10 cellular contexts compared by ENCODE assay signal in genomic region chr6:3355011-3355357, GRCh38.
DNase-seq lines count a peak whose midpoint lies in the region; ATAC-seq, FAIRE-seq and TF ChIP-seq lines count a peak whose summit lies in the region.
"Had no signal": no experiment of that assay in that cellular context is flagged by ENCODE, and none has a peak within 500 bp of the region (broad histone marks: within the 10 kb centered on the region; RNA-seq: fewer than 3 reads in every experiment).

No MANE protein-coding gene starts in this region.

- H3K9me3 Mint-ChIP-seq in effector memory CD8-positive, alpha-beta T cell: no peaks in the 10 kb centered on the region
- no peaks in the 10 kb centered on the region for H3K9me3 Mint-ChIP-seq in neural progenitor cell
- H3K9me3 Mint-ChIP-seq: activated CD4-positive, alpha-beta T cell treated with anti-CD3 and anti-CD28 coated beads, Interleukin-2, amount 10 ng/mL, durations not matched to agents 7 days and 5 days had no signal

- intact Hi-C loops in right cardiac atrium (cut with DNase I): loop anchor here in 1 of 4 donors (2.0 kb wide), 1 partner anchor 30 kb away; no protein-coding TSS in a partner anchor

- H3K4me1 Mint-ChIP-seq in effector memory CD8-positive, alpha-beta T cell (ENCODE audit: low read depth in 2 of 2): peaks cover 10 to 13% of the 10 kb centered on the region in 2 donors
- H3K4me1 Mint-ChIP-seq in neural progenitor cell: peaks cover 90% of the 10 kb centered on the region

- no peak for ATAC-seq in right cardiac atrium
- no peak for ATAC-seq in effector memory CD8-positive, alpha-beta T cell (replicated peaks)
- ATAC-seq in HG03521 (IDR thresholded peaks at IDR 0.05; ENCODE audit: unreplicated experiment): no peak

- no peak overlapping the region for H2AFZ ChIP-seq in neural progenitor cell (replicated peaks)
- H2AFZ ChIP-seq in Karpas-422 (ENCODE audit: low read length): no peak overlapping the region

- H4K20me1 ChIP-seq in neural progenitor cell (ENCODE audit: low read depth): no peaks in the 10 kb centered on the region
- no peaks in the 10 kb centered on the region for H4K20me1 ChIP-seq in Karpas-422 (ENCODE audit: insufficient read depth, low read depth, low read length)

- H3K27me3 ChIP-seq in right atrium auricular region (no peaks in the 10 kb centered on the region), right cardiac atrium (ENCODE audit: control insufficient read depth, insufficient read depth) (no peaks in the 10 kb centered on the region), neural progenitor cell (peaks cover 43% of the 10 kb centered on the region), Karpas-422 (ENCODE audit: low read length) (no peaks in the 10 kb centered on the region)

- no peak overlapping the region for H3K4me2 ChIP-seq in neural progenitor cell
- H3K4me2 ChIP-seq in Karpas-422 (ENCODE audit: low read depth, low read length, poor library complexity, severe bottlenecking): no peak overlapping the region

- DNase-seq in right atrium auricular region (ENCODE audit: low spot score): no peak
- DNase-seq in right cardiac atrium: no peak
- no peak for DNase-seq in effector memory CD8-positive, alpha-beta T cell
- DNase-seq in neural progenitor cell (ENCODE audit: low spot score): no peak
- DNase-seq in iPS-NIHi7 (ENCODE audit: extremely low spot score): no peak
- DNase-seq in HTR-8/SVneo (ENCODE audit: insufficient read length, low spot score): no peak
- no peak for DNase-seq in Karpas-422
- DNase-seq: activated CD4-positive, alpha-beta T cell treated with anti-CD3 and anti-CD28 coated beads, Interleukin-2, amount 10 ng/mL, durations not matched to agents 7 days and 5 days had no signal

- no peak for TF ChIP-seq CTCF in right atrium auricular region (IDR thresholded peaks at IDR 0.05)
- TF ChIP-seq CTCF in neural progenitor cell (IDR thresholded peaks at IDR 0.05): no peak

- H3K4me3 Mint-ChIP-seq in effector memory CD8-positive, alpha-beta T cell: peak overlapping the region in 1 of 2 donors; percentile 79
- peak overlapping the region; percentile 81 for H3K4me3 Mint-ChIP-seq in neural progenitor cell

- FAIRE-seq in HTR-8/SVneo (lab: Jason Lieb, UNC): no peak
- FAIRE-seq: bronchial epithelial cell had no signal

- peaks cover 15% of the 10 kb centered on the region for H3K36me3 Mint-ChIP-seq in effector memory CD8-positive, alpha-beta T cell (ENCODE audit: insufficient read depth)
- peaks cover 5% of the 10 kb centered on the region for H3K36me3 Mint-ChIP-seq in neural progenitor cell

- no peaks in the 10 kb centered on the region for H3K27me3 Mint-ChIP-seq in effector memory CD8-positive, alpha-beta T cell
- H3K27me3 Mint-ChIP-seq in neural progenitor cell (ENCODE audit: insufficient read depth, low read depth): peaks cover 8% of the 10 kb centered on the region

- H3K36me3 ChIP-seq in right atrium auricular region: no peaks in the 10 kb centered on the region
- H3K36me3 ChIP-seq in neural progenitor cell: no peaks in the 10 kb centered on the region
- no peaks in the 10 kb centered on the region for H3K36me3 ChIP-seq in Karpas-422 (ENCODE audit: insufficient read depth, low read length)

- peak overlapping the region; percentile 89 to 90 for H3K27ac Mint-ChIP-seq in effector memory CD8-positive, alpha-beta T cell
- peak overlapping the region; percentile 94 for H3K27ac Mint-ChIP-seq in neural progenitor cell

- no peaks in the 10 kb centered on the region for H3K9me2 ChIP-seq in Karpas-422 (replicated peaks; ENCODE audit: insufficient read depth, low read length)

- H3K9me3 ChIP-seq in right atrium auricular region (no peaks in the 10 kb centered on the region), right cardiac atrium (ENCODE audit: control insufficient read depth, low read length) (no peaks in the 10 kb centered on the region), neural progenitor cell (ENCODE audit: low read depth) (no peaks in the 10 kb centered on the region), Karpas-422 (ENCODE audit: low read length) (no peaks in the 10 kb centered on the region)

- H3K27ac ChIP-seq in right atrium auricular region (peak overlapping the region; percentile 89 to 94), right cardiac atrium (ENCODE audit: low read length) (no peak overlapping the region), neural progenitor cell (no peak overlapping the region), Karpas-422 (ENCODE audit: low read length) (no peak overlapping the region)

- no peak overlapping the region for H3K9ac ChIP-seq in neural progenitor cell
- H3K9ac ChIP-seq in Karpas-422 (ENCODE audit: low read length): no peak overlapping the region

- peaks cover 0 to 31% of the 10 kb centered on the region in 2 donors for H3K4me1 ChIP-seq in right atrium auricular region
- H3K4me1 ChIP-seq in right cardiac atrium (ENCODE audit: control insufficient read depth, insufficient read depth, low read length): peaks cover 6% of the 10 kb centered on the region
- peaks cover 59% of the 10 kb centered on the region for H3K4me1 ChIP-seq in neural progenitor cell
- peaks cover 50% of the 10 kb centered on the region for H3K4me1 ChIP-seq in Karpas-422 (ENCODE audit: low read length)

- peaks cover 55% of the 10 kb centered on the region for H3F3A ChIP-seq in neural progenitor cell (ENCODE audit: low read depth)

- H3K4me3 ChIP-seq in right atrium auricular region (no peak overlapping the region), right cardiac atrium (ENCODE audit: low read length) (no peak overlapping the region), neural progenitor cell (no peak overlapping the region), Karpas-422 (ENCODE audit: low read length) (no peak overlapping the region)

- H3K79me2 ChIP-seq in neural progenitor cell (ENCODE audit: low read depth): no peaks in the 10 kb centered on the region
- no peaks in the 10 kb centered on the region for H3K79me2 ChIP-seq in Karpas-422 (ENCODE audit: low read length)

- WGBS in right cardiac atrium: 57% methylated on average over 4 of the region's 4 CpGs

Comparison
In these comparisons a context has a peak if more than half of its experiments do, and no peak if none do; other contexts are left out.
1. H3K27ac ChIP-seq: peak in right atrium auricular region (2 of 2); none in right cardiac atrium (single experiment), neural progenitor cell (single experiment) and Karpas-422 (single experiment).